21 cellular contexts compared by ENCODE assay signal in the genomic region with DNA sequence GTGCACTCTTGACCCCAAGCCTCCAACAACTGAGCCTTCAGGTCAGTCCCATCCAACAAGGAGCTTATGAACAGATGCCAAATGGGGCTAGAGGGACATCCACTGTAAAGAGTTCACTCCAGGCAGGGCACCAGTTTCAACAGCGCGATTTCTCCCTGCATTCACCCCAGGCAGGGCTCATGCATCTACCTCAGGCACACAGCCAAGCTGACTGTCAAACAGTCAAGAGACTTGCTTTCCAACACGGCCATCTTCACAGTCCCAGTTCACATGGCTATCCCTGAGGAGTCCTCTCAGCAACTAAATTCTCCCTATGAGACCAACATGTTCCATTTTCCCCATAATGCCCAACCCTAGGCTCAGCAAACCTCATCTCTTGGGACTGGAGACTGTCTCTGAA. TPM values are rescaled to one million over a fixed set of nuclear protein-coding genes. Genes with fewer than 3 reads are reported as not detected.
DNase-seq lines count a peak whose midpoint lies in the region; ATAC-seq and TF ChIP-seq lines count a peak whose summit lies in the region.
"Had no signal": no experiment of that assay in that cellular context is flagged by ENCODE, and none has a peak within 500 bp of the region (broad histone marks: within the 10 kb centered on the region; RNA-seq: fewer than 3 reads in every experiment).

No MANE protein-coding gene starts in this region.

- H3K27me3 Mint-ChIP-seq in endodermal cell (ENCODE audit: insufficient read depth) = no peaks in the 10 kb centered on the region
- H3K27me3 Mint-ChIP-seq in chondrocyte (ENCODE audit: low read depth) = no peaks in the 10 kb centered on the region

- POLR2A ChIA-PET in PC-9 (lab: Charles Lee; ENCODE audit: unreplicated experiment) = no interaction called here

- no peak for TF ChIP-seq CTCF in endodermal cell (conservative IDR thresholded peaks at IDR 0.05)
- no peak for TF ChIP-seq CTCF in chondrocyte (IDR thresholded peaks at IDR 0.05)
- TF ChIP-seq CTCF in PC-9 (conservative IDR thresholded peaks at IDR 0.05) = no peak
- TF ChIP-seq CTCF in thyroid gland (IDR thresholded peaks at IDR 0.05) = no peak

- H3K4me3 Mint-ChIP-seq in endodermal cell (no peak overlapping the region), chondrocyte (ENCODE audit: unreplicated experiment) (no peak overlapping the region)
- no peak overlapping the region for H3K4me3 Mint-ChIP-seq in stimulated activated effector memory CD8-positive, alpha-beta T cell treated with anti-CD3 and anti-CD28 coated beads, Interleukin-12 subunit alpha, Interleukin-12 subunit beta, amount 100 ng/mL, for 72 hours

- H3K9me3 ChIP-seq in endodermal cell (ENCODE audit: control insufficient read depth, low read length) = no peaks in the 10 kb centered on the region
- no peaks in the 10 kb centered on the region for H3K9me3 ChIP-seq in PC-9 (ENCODE audit: insufficient read depth, low read depth)
- H3K9me3 ChIP-seq in thyroid gland = no peaks in the 10 kb centered on the region

- no peaks in the 10 kb centered on the region for H3K79me2 ChIP-seq in PC-9 (ENCODE audit: low read depth)

- no peak overlapping the region for H3K27ac ChIP-seq in endodermal cell (ENCODE audit: low read depth, low read length)
- H3K27ac ChIP-seq in PC-9 = no peak overlapping the region
- no peak overlapping the region for H3K27ac ChIP-seq in thyroid gland
- H3K27ac ChIP-seq: C4-2B had no signal

- no peaks in the 10 kb centered on the region for H4K20me1 ChIP-seq in PC-9 (ENCODE audit: insufficient read depth)

- no peak overlapping the region for H2AFZ ChIP-seq in PC-9

- CTCF ChIA-PET in PC-9 (lab: Charles Lee) = interaction anchor here (0.5 to 0.7 kb wide), 2 partner anchors 39 to 106 kb away, joined by 3 to 8 read pairs; no protein-coding TSS in a partner anchor

- H3K27ac Mint-ChIP-seq in endodermal cell (peak overlapping the region; percentile 16), chondrocyte (ENCODE audit: unreplicated experiment) (no peak overlapping the region)
- H3K27ac Mint-ChIP-seq in stimulated activated effector memory CD8-positive, alpha-beta T cell treated with anti-CD3 and anti-CD28 coated beads, Interleukin-12 subunit alpha, Interleukin-12 subunit beta, amount 100 ng/mL, for 72 hours = peak overlapping the region; percentile 57

- DNase-seq in Right ventricle myocardium inferior (ENCODE audit: missing footprints) (no peak), cardiac septum (ENCODE audit: low spot score) (no peak), endodermal cell (no peak), left ventricle myocardium superior (peak; percentile 34), chondrocyte (ENCODE audit: low spot score) (no peak), PC-9 (no peak), thyroid gland (no peak)
- DNase-seq in stimulated activated effector memory CD8-positive, alpha-beta T cell treated with anti-CD3 and anti-CD28 coated beads, Interleukin-12 subunit alpha, Interleukin-12 subunit beta, amount 100 ng/mL, for 72 hours (ENCODE audit: low spot score in 2 of 2) = no peak
- DNase-seq: EL, GF-D8, KG1, NCI-H1092 treated with DMSO at 0.1 percent for 48 hours, NCI-H1436 treated with DMSO at 0.1 percent for 48 hours, NCI-H2029, NCI-H345, NCI-H524 treated with DMSO at 0.1 percent for 48 hours, NCI-H82, OCI-M1, SHP77 treated with DMSO at 0.1 percent for 48 hours had no signal

- H3K4me3 ChIP-seq in endodermal cell (ENCODE audit: low read length) (no peak overlapping the region), PC-9 (no peak overlapping the region), thyroid gland (replicated peaks in 1 of 3) (no peak overlapping the region)

- 94 to 99% methylated on average over 3 of the region's 3 CpGs for WGBS in endodermal cell (ENCODE audit: insufficient coverage in 1 of 2, insufficient read length in 1 of 2), 2 experiments
- 85 to 94% methylated on average over 3 of the region's 3 CpGs for WGBS in thyroid gland, 2 donors

- TF ChIP-seq POLR2A in thyroid gland (IDR thresholded peaks at IDR 0.05) = no peak

- H3F3A ChIP-seq in PC-9 (ENCODE audit: insufficient read depth, low read depth) = no peaks in the 10 kb centered on the region; the same call in 1 of the 2 replicates

- H3K9me3 Mint-ChIP-seq in endodermal cell (no peaks in the 10 kb centered on the region), chondrocyte (ENCODE audit: low read depth) (no peaks in the 10 kb centered on the region)
- no peaks in the 10 kb centered on the region for H3K9me3 Mint-ChIP-seq in stimulated activated effector memory CD8-positive, alpha-beta T cell treated with anti-CD3 and anti-CD28 coated beads, Interleukin-12 subunit alpha, Interleukin-12 subunit beta, amount 100 ng/mL, for 72 hours

- no peaks in the 10 kb centered on the region for H3K9me2 ChIP-seq in PC-9 (ENCODE audit: insufficient read depth)

- no TSS peak for BruUV-seq in PC-9 (replicated peaks; lab: Mats Ljungman, UMichigan)

- H3K36me3 ChIP-seq in endodermal cell (ENCODE audit: control insufficient read depth, insufficient read depth, low read length) (no peaks in the 10 kb centered on the region), PC-9 (ENCODE audit: low read depth) (no peaks in the 10 kb centered on the region), thyroid gland (peaks cover 0 to 7% of the 10 kb centered on the region in 2 donors)

- intact Hi-C loops in Right ventricle myocardium inferior (cut with DNase I) (no loop called here), cardiac septum (cut with DNase I) (no loop called here), left ventricle myocardium superior (cut with micrococcal nuclease) (no loop called here), PC-9 (cut with micrococcal nuclease; ENCODE audit: unreplicated experiment) (no loop called here), thyroid gland (cut with DNase I) (no loop called here)

- H3K27me3 ChIP-seq in endodermal cell (ENCODE audit: control insufficient read depth, insufficient read depth, low read length, poor library complexity, severe bottlenecking) (no peaks in the 10 kb centered on the region), PC-9 (ENCODE audit: insufficient read depth, low read depth) (no peaks in the 10 kb centered on the region), thyroid gland (no peaks in the 10 kb centered on the region)

- H3K4me1 ChIP-seq in endodermal cell (ENCODE audit: control insufficient read depth, insufficient read depth, low read length) (no peaks in the 10 kb centered on the region), PC-9 (replicated peaks; ENCODE audit: insufficient read depth) (no peaks in the 10 kb centered on the region), thyroid gland (no peaks in the 10 kb centered on the region)

- H3K36me3 Mint-ChIP-seq in endodermal cell (ENCODE audit: low read depth) (peaks cover 7% of the 10 kb centered on the region), chondrocyte (ENCODE audit: low read depth) (peaks cover 7% of the 10 kb centered on the region)
- H3K36me3 Mint-ChIP-seq in stimulated activated effector memory CD8-positive, alpha-beta T cell treated with anti-CD3 and anti-CD28 coated beads, Interleukin-12 subunit alpha, Interleukin-12 subunit beta, amount 100 ng/mL, for 72 hours = peaks cover 71% of the 10 kb centered on the region

- H3K4me2 ChIP-seq in PC-9 = no peak overlapping the region

- H3K9ac ChIP-seq in endodermal cell (ENCODE audit: extremely low read depth, low read length, poor library complexity, severe bottlenecking) = no peak overlapping the region

- H3K4me1 Mint-ChIP-seq in endodermal cell (peaks cover 1% of the 10 kb centered on the region), chondrocyte (ENCODE audit: low read depth) (peaks cover 16% of the 10 kb centered on the region)
- H3K4me1 Mint-ChIP-seq in stimulated activated effector memory CD8-positive, alpha-beta T cell treated with anti-CD3 and anti-CD28 coated beads, Interleukin-12 subunit alpha, Interleukin-12 subunit beta, amount 100 ng/mL, for 72 hours = peaks cover 20% of the 10 kb centered on the region

- peak; percentile 67 for ATAC-seq in Right ventricle myocardium inferior
- peak; percentile 71 for ATAC-seq in left ventricle myocardium superior
- ATAC-seq in stimulated activated effector memory CD8-positive, alpha-beta T cell treated with anti-CD3 and anti-CD28 coated beads, Interleukin-12 subunit alpha, Interleukin-12 subunit beta, amount 100 ng/mL, for 72 hours = no peak
- ATAC-seq: HCT116 had no signal

RNA-seq across cellular contexts. Expression of gene SLC25A20, which starts 17.7 kb away (rescaled TPM):
- total RNA-seq in Right ventricle myocardium inferior = 130 TPM
- 36.7 TPM for total RNA-seq in cardiac septum
- total RNA-seq in endodermal cell = 1 to 10 TPM; 5.0 to 6.7 TPM
- 10.5 TPM for polyA plus RNA-seq in endodermal cell (2013, experiment 1 of 2)
- polyA plus RNA-seq in endodermal cell (2013, experiment 2 of 2) = 8.4 TPM
- 124 TPM for total RNA-seq in left ventricle myocardium superior
- 21.7 to 28.1 TPM (median 23.7 TPM) in 3 replicates for total RNA-seq in chondrocyte
- total RNA-seq in PC-9 (2021) = 2.9 and 4.9 TPM in 2 replicates
- total RNA-seq in thyroid gland = 10 to 100 TPM; 17.6 to 48.0 (median 33.7) TPM

RNA-seq across cellular contexts. Expression of gene PRKAR2A, which starts 33.3 kb away (rescaled TPM):
- total RNA-seq in Right ventricle myocardium inferior (57.9 TPM), cardiac septum (48.1 TPM), endodermal cell (10 to 100 TPM; 38.9 to 41.2 TPM), left ventricle myocardium superior (58.3 TPM), chondrocyte (66.5 to 75.5 TPM (median 73.3 TPM) in 3 replicates), PC-9 (2021) (54.2 and 78.9 TPM in 2 replicates), thyroid gland (10 to 100 TPM; 26.9 to 77.1 (median 46.2) TPM)
- 23.1 TPM for polyA plus RNA-seq in endodermal cell (2013, experiment 1 of 2)
- 23.4 TPM for polyA plus RNA-seq in endodermal cell (2013, experiment 2 of 2)

RNA-seq across cellular contexts. Expression of gene ARIH2, which starts 37.6 kb away (rescaled TPM):
- total RNA-seq in Right ventricle myocardium inferior (149 TPM), cardiac septum (121 TPM), endodermal cell (100 to 1,000 TPM in 1 of 2 donors, 10 to 100 TPM in 1; 86.6 to 113 TPM), left ventricle myocardium superior (141 TPM), chondrocyte (61.7 to 69.9 TPM (median 69.2 TPM) in 3 replicates), PC-9 (2021) (86.1 and 96.8 TPM in 2 replicates), thyroid gland (100 to 1,000 TPM; 108 to 136 (median 117) TPM)
- 65.9 TPM for polyA plus RNA-seq in endodermal cell (2013, experiment 1 of 2)
- 65.7 TPM for polyA plus RNA-seq in endodermal cell (2013, experiment 2 of 2)
